Comparison of ENCODE assay signal across 1 cellular context in genomic region chr17:42677012-42677857, GRCh38.
A peak's percentile ranks its signal among the peaks of the same experiment; 100 is the strongest.
TF ChIP-seq lines count a peak whose summit lies in the region.

No MANE protein-coding gene starts in this region.

TF ChIP-seq in K562, 482 proteins besides CTCF, POLR2A, EP300 and RAD21 (continued from another document and continues in another):
- TF ChIP-seq ZNF644 (tag; IDR thresholded peaks at IDR 0.05; ENCODE audit: low read depth) (no peak), ZNF197 (CRISPR knock-in tag; IDR thresholded peaks at IDR 0.05; ENCODE audit: low read depth) (no peak), FIP1L1 (IDR thresholded peaks at IDR 0.05; ENCODE audit: low read depth, low read length, poor library complexity, severe bottlenecking) (no peak), SMARCE1 (IDR thresholded peaks at IDR 0.05) (peak; percentile 24; the same call in 1 of the 2 replicates), PHF8 (IDR thresholded peaks at IDR 0.05; ENCODE audit: borderline replicate concordance, low read length) (no peak), MEF2A (IDR thresholded peaks at IDR 0.05; ENCODE audit: control insufficient read depth, low read depth, low read length) (no peak), ZNF347 (CRISPR knock-in tag; IDR thresholded peaks at IDR 0.05; ENCODE audit: low read depth) (no peak), ZNF143 (CRISPR knock-in tag; IDR thresholded peaks at IDR 0.05) (no peak), LARP7 (IDR thresholded peaks at IDR 0.05) (no peak), ZNF436 (CRISPR knock-in tag; IDR thresholded peaks at IDR 0.05) (no peak), ZHX1 (conservative IDR thresholded peaks at IDR 0.05; ENCODE audit: low read length) (no peak), CTBP1 (IDR thresholded peaks at IDR 0.05; ENCODE audit: borderline replicate concordance) (no peak), ELF1 (tag; IDR thresholded peaks at IDR 0.05) (no peak), RCOR1 (IDR thresholded peaks at IDR 0.05; ENCODE audit: borderline replicate concordance in 1 of 2, low read depth in 2 of 2, low read length in 2 of 2) (no peak), ZEB2 (IDR thresholded peaks at IDR 0.05) (no peak), BRD9 (IDR thresholded peaks at IDR 0.05; ENCODE audit: low read depth, partially characterized antibody) (no peak), BMI1 (IDR thresholded peaks at IDR 0.05; ENCODE audit: low read length) (no peak), HCFC1 (IDR thresholded peaks at IDR 0.05; ENCODE audit: low read depth, low read length) (no peak; the same call in 1 of the 2 replicates), ZNF395 (CRISPR knock-in tag; IDR thresholded peaks at IDR 0.05) (no peak), STAT5B (CRISPR knock-in tag; IDR thresholded peaks at IDR 0.05) (no peak), HIVEP1 (CRISPR knock-in tag; IDR thresholded peaks at IDR 0.05) (no peak), ZBTB17 (CRISPR knock-in tag; IDR thresholded peaks at IDR 0.05) (no peak), TSHZ1 (CRISPR knock-in tag; IDR thresholded peaks at IDR 0.05) (no peak), PHTF2 (CRISPR knock-in tag; IDR thresholded peaks at IDR 0.05) (no peak), ZNF79 (CRISPR knock-in tag; IDR thresholded peaks at IDR 0.05; ENCODE audit: low read depth) (no peak), POLR3G (IDR thresholded peaks at IDR 0.05; ENCODE audit: extremely low read depth, insufficient read length, insufficient replicate concordance) (no peak), NFE2 (IDR thresholded peaks at IDR 0.05; ENCODE audit: low read depth) (no peak), DACH1 (IDR thresholded peaks at IDR 0.05; ENCODE audit: partially characterized antibody) (no peak), KDM1A (IDR thresholded peaks at IDR 0.05) (peak in 1 of 2 experiments; percentile 51; a peak in 1 of 4 replicates), CEBPG (CRISPR knock-in tag; IDR thresholded peaks at IDR 0.05) (peak; percentile 96), CEBPG (tag; conservative IDR thresholded peaks at IDR 0.05 in 1 of 2, IDR thresholded peaks at IDR 0.05 in 1 of 2) (peak; percentile 96 to 98), C11orf30 (IDR thresholded peaks at IDR 0.05; ENCODE audit: low read depth) (no peak), KLF16 (IDR thresholded peaks at IDR 0.05) (no peak), ZNF232 (CRISPR knock-in tag; IDR thresholded peaks at IDR 0.05) (no peak), MAZ (CRISPR knock-in tag; conservative IDR thresholded peaks at IDR 0.05 in 1 of 2, IDR thresholded peaks at IDR 0.05 in 1 of 2) (peak in 1 of 2 experiments; percentile 44; a peak in 1 of 4 replicates), NFRKB (IDR thresholded peaks at IDR 0.05; ENCODE audit: low read depth) (peak; percentile 53; the same call in 1 of the 2 replicates), NCOA2 (IDR thresholded peaks at IDR 0.05; ENCODE audit: partially characterized antibody in 2 of 2) (no peak), CREB5 (CRISPR knock-in tag; IDR thresholded peaks at IDR 0.05) (no peak), XRCC3 (IDR thresholded peaks at IDR 0.05) (no peak), HMBOX1 (IDR thresholded peaks at IDR 0.05) (no peak), BRF2 (IDR thresholded peaks at IDR 0.05; ENCODE audit: borderline replicate concordance, insufficient read depth, insufficient read length) (no peak), ZNF655 (CRISPR knock-in tag; IDR thresholded peaks at IDR 0.05) (no peak), IRF9 (tag; IDR thresholded peaks at IDR 0.05) (no peak), SMARCA5 (IDR thresholded peaks at IDR 0.05) (peak; percentile 91), RBM14 (IDR thresholded peaks at IDR 0.05; ENCODE audit: borderline replicate concordance, insufficient read depth, low read depth, low read length) (no peak), ZNF707 (CRISPR knock-in tag; conservative IDR thresholded peaks at IDR 0.05) (no peak), IRF1 (CRISPR knock-in tag; IDR thresholded peaks at IDR 0.05; ENCODE audit: borderline replicate concordance) (no peak), ATF7 (IDR thresholded peaks at IDR 0.05) (peak; percentile 97), ZNF431 (CRISPR knock-in tag; IDR thresholded peaks at IDR 0.05) (no peak), DIDO1 (tag; IDR thresholded peaks at IDR 0.05; ENCODE audit: low read depth) (no peak), THAP7 (CRISPR knock-in tag; IDR thresholded peaks at IDR 0.05) (no peak), FUS (optimal IDR thresholded peaks at IDR 0.05; ENCODE audit: low read depth, low read length) (no peak)
